Comparison of ENCODE assay signal across 28 cellular contexts in the genomic region with DNA sequence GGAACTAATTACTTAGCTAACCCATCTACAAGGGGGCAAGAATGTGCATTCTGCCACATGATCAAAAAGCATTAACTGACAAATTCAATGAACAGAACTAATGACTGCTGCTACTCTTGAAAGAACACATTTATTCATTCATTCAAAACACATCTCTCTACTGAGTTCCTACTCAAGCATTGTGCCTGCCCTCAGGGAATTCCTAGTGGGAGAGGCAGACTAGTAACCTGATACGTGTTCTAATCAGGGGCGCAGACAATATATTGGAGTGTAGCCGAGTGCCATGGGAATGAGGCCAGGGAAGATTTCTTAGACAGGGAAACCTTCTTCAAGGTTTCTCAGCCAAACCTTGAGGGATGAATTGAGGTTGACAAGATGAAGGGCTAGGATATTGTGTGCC. TPM values are rescaled to one million over a fixed set of nuclear protein-coding genes. Genes with fewer than 3 reads are reported as not detected.
DNase-seq lines count a peak whose midpoint lies in the region; ATAC-seq and TF ChIP-seq lines count a peak whose summit lies in the region.
"Had no signal": no experiment of that assay in that cellular context is flagged by ENCODE, and none has a peak within 500 bp of the region (broad histone marks: within the 10 kb centered on the region; RNA-seq: fewer than 3 reads in every experiment).

No MANE protein-coding gene starts in this region.

- H3K27ac ChIP-seq in RWPE2 (ENCODE audit: poor library complexity, severe bottlenecking) (peak overlapping the region; percentile 36), foreskin keratinocyte (peak overlapping the region; percentile 57)
- H3K27ac ChIP-seq: BLaER1, heart left ventricle, left ventricle myocardium inferior, sigmoid colon, upper lobe of left lung, WERI-Rb-1 had no signal

- H3K9me3 ChIP-seq in RWPE2 (ENCODE audit: severe bottlenecking), result no peaks in the 10 kb centered on the region
- H3K9me3 ChIP-seq: BLaER1, Caco-2, heart left ventricle, left ventricle myocardium inferior, sigmoid colon, SK-N-SH, upper lobe of left lung had no signal

- H3K27me3 ChIP-seq in RWPE2 (ENCODE audit: insufficient read depth, poor library complexity, severe bottlenecking) (no peaks in the 10 kb centered on the region), foreskin keratinocyte (no peaks in the 10 kb centered on the region), H7 (ENCODE audit: control insufficient read depth, insufficient read depth, low read length) (no peaks in the 10 kb centered on the region)
- H3K27me3 ChIP-seq: BLaER1, heart left ventricle, sigmoid colon, upper lobe of left lung had no signal

- H3K4me1 ChIP-seq in RWPE2 (ENCODE audit: insufficient read depth, poor library complexity, severe bottlenecking), result peaks cover 32% of the 10 kb centered on the region
- peaks cover 54% of the 10 kb centered on the region for H3K4me1 ChIP-seq in foreskin keratinocyte
- H3K4me1 ChIP-seq: BLaER1, Caco-2, heart left ventricle, left ventricle myocardium inferior, sigmoid colon, upper lobe of left lung had no signal

- peak; percentile 11 for DNase-seq in NCI-H82 (lab: John Stamatoyannopoulos, UW)
- DNase-seq in NCI-H82 treated with DMSO at 0.1 percent for 48 hours (lab: John Stamatoyannopoulos, UW; ENCODE audit: unreplicated experiment), result no peak
- DNase-seq in RWPE2 (ENCODE audit: low spot score), result no peak
- peak in 1 of 2 donors; percentile 50 for DNase-seq in foreskin keratinocyte
- DNase-seq in putamen (ENCODE audit: low spot score), result no peak
- DNase-seq in middle frontal gyrus (ENCODE audit: extremely low spot score, low spot score), result no peak
- DNase-seq in H7, result no peak
- DNase-seq: ACHN; activated naive CD8-positive, alpha-beta T cell treated with anti-CD3 and anti-CD28 coated beads, Interleukin-2, amount 10 ng/mL, durations not matched to agents 7 days and 5 days; Caco-2; cerebellar nuclear complex; effector CD4-positive, alpha-beta T cell; GOT3; heart left ventricle; left ventricle myocardium inferior; MM.1S; NCI-H345; nephron progenitor cell; posterior cingulate gyrus; sigmoid colon; SK-N-SH; upper lobe of left lung; WERI-Rb-1 had no signal

- TF ChIP-seq CTCF in RWPE2 (IDR thresholded peaks at IDR 0.05; ENCODE audit: poor library complexity, severe bottlenecking), result no peak
- TF ChIP-seq CTCF in foreskin keratinocyte (conservative IDR thresholded peaks at IDR 0.05), result no peak

- ATAC-seq in RWPE2 (ENCODE audit: low read depth) (no peak), foreskin keratinocyte (no peak), GM18870 (IDR thresholded peaks at IDR 0.05; ENCODE audit: unreplicated experiment) (no peak)
- ATAC-seq: activated T-helper 17 cell treated with anti-CD3 and anti-CD28 coated beads, Interleukin-2, amount 50 U/mL, for 72 hours; esophagus mucosa; heart left ventricle had no signal

- H3K4me3 ChIP-seq in RWPE2 (ENCODE audit: severe bottlenecking) (no peak overlapping the region), H7 (ENCODE audit: insufficient read depth, low read depth, low read length) (no peak overlapping the region)
- H3K4me3 ChIP-seq: BLaER1, heart left ventricle, left ventricle myocardium inferior, sigmoid colon, upper lobe of left lung had no signal

- no peaks in the 10 kb centered on the region for H3K36me3 ChIP-seq in RWPE2 (ENCODE audit: low read depth)
- no peaks in the 10 kb centered on the region for H3K36me3 ChIP-seq in H7 (replicated peaks; ENCODE audit: control insufficient read depth, insufficient read depth, low read length)
- H3K36me3 ChIP-seq: BLaER1, heart left ventricle, left ventricle myocardium inferior, sigmoid colon, upper lobe of left lung, WERI-Rb-1 had no signal

RNA-seq across cellular contexts. Expression of a gene that starts 56.7 kb away (rescaled TPM):
- 0.25 and 0.44 TPM in 2 replicates for total RNA-seq in foreskin keratinocyte
- polyA plus RNA-seq in foreskin keratinocyte, result 0.03 and 0.04 TPM in 2 replicates
- total RNA-seq in H7 (2014; rRNA removed; shearing (Covaris generic)), result 0.21 and 0.41 TPM in 2 replicates
- total RNA-seq: activated naive CD8-positive, alpha-beta T cell treated with anti-CD3 and anti-CD28 coated beads, Interleukin-2, amount 10 ng/mL, durations not matched to agents 7 days and 5 days; Caco-2; T-helper 2 cell treated with Interferon-gamma antibody and Interleukin-4, amounts not matched to agents 100 ng/mL and 5 ng/mL, for 36 hours had no signal
